8 cellular contexts compared by ENCODE assay signal in the genomic region with DNA sequence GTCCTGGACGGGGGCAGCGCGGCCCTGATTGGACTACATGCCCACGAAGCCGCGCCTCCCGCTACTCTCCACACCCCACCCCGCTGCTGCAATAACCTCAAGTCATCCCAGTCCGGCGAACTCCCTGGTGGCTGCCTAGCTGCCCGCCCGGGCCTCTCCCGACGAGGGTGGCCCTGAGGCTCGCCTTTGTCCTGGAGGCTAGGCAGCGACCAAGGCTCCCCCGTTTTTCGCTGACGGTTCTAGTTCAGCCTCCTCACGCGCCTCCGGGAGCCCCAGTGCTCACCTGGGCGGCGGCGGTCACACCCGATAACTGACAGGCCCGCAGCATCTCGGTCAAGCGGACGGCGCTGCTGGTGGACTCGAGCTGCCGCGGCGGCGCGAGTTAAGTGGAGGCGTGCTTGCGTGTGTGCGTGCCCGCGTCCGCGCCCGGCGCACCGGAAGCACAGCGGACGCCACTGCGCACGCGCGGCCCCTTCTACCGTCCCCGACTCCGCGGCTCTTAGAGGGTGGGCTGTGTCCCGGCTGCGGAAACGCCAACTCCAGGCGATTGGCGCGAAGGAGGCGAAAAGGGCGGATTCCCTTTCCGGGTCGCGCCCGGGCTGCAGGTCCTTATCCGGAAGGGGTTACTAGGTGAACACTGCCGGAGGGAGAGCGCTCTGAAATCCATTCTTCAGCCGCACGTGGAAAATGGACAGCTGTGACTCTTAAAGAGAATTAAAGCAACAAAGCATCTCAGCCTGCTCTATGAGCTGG. TPM values are rescaled to one million over a fixed set of nuclear protein-coding genes. Genes with fewer than 3 reads are reported as not detected.
DNase-seq lines count a peak whose midpoint lies in the region; ATAC-seq and TF ChIP-seq lines count a peak whose summit lies in the region.

A gene (minus strand): TSS at position 408 of the 753 bp plus-strand sequence. CDS start 80 bp downstream, at position 328.

- H3K4me1 ChIP-seq in SK-N-SH (ENCODE audit: control insufficient read depth in 1 of 2, insufficient read depth in 2 of 2, low read depth in 1 of 2, low read length in 1 of 2) (peaks cover 0 to 11% of the 10 kb centered on the region in 2 experiments; a peak in 2 of 4 replicates), testis (peaks cover 20% of the 10 kb centered on the region)

- H3K4me2 ChIP-seq in SK-N-SH: peak within 1 kb of the TSS; percentile 87

- H2AFZ ChIP-seq in SK-N-SH (ENCODE audit: low read depth): peak within 1 kb of the TSS; percentile 72

- H3K27ac Mint-ChIP-seq in HFFc6: peak within 1 kb of the TSS; percentile 98
- peak within 1 kb of the TSS; percentile 98 for H3K27ac Mint-ChIP-seq in activated naive CD4-positive, alpha-beta T cell treated with anti-CD3 and anti-CD28 coated beads, Interleukin-2, amount 50 U/mL, for 24 hours

- peak; percentile 97 for ATAC-seq in omental fat pad (ENCODE audit: low FRiP score)

- CTCF ChIA-PET in SK-N-SH (lab: Yijun Ruan, JAX): interaction anchor here (0.8 to 2.0 kb wide), 3 partner anchors 10 to 116 kb away, joined by 3 to 6 read pairs (median 4); no protein-coding TSS in a partner anchor

- H3K36me3 ChIP-seq in SK-N-SH (replicated peaks in 1 of 2; ENCODE audit: control insufficient read depth in 1 of 2, insufficient read depth in 2 of 2, low read length in 1 of 2) (peaks cover 0 to 16% of the 10 kb centered on the region in 2 experiments), testis (ENCODE audit: low read depth, missing control alignments) (no peaks in the 10 kb centered on the region)

- H3K9me3 ChIP-seq in SK-N-SH (no peaks in the 10 kb centered on the region), testis (no peaks in the 10 kb centered on the region)

- TF ChIP-seq EP300 in SK-N-SH (IDR thresholded peaks at IDR 0.05; ENCODE audit: borderline replicate concordance in 1 of 2, low read depth in 1 of 2, low read length in 1 of 2): no peak

- peaks cover 70% of the 10 kb centered on the region for H3K79me2 ChIP-seq in SK-N-SH (ENCODE audit: insufficient read depth)

- H3K9me3 Mint-ChIP-seq in HFFc6: no peaks in the 10 kb centered on the region
- no peaks in the 10 kb centered on the region for H3K9me3 Mint-ChIP-seq in activated naive CD4-positive, alpha-beta T cell treated with anti-CD3 and anti-CD28 coated beads, Interleukin-2, amount 50 U/mL, for 24 hours

- peaks cover 18% of the 10 kb centered on the region for H3K36me3 Mint-ChIP-seq in HFFc6 (ENCODE audit: low read depth)
- peaks cover 9% of the 10 kb centered on the region for H3K36me3 Mint-ChIP-seq in activated naive CD4-positive, alpha-beta T cell treated with anti-CD3 and anti-CD28 coated beads, Interleukin-2, amount 50 U/mL, for 24 hours

- peak; percentile 77 for DNase-seq in GM04503 (ENCODE audit: low read depth)
- DNase-seq in HFFc6: peak; percentile 92
- peak; percentile 99 for DNase-seq in NB4 (ENCODE audit: low read depth)
- DNase-seq in SK-N-SH: peak; percentile 92
- DNase-seq in glomerular endothelial cell (ENCODE audit: extremely low read depth, low read depth, low spot score): no peak
- peak; percentile 91 for DNase-seq in omental fat pad (ENCODE audit: low spot score)
- DNase-seq in testis: peak; percentile 96

- H3K27ac ChIP-seq in SK-N-SH (ENCODE audit: low read depth in 2 of 2, low read length in 1 of 2) (peak within 1 kb of the TSS; percentile 95 to 98), testis (peak within 1 kb of the TSS; percentile 94 to 96)

- peaks cover 40% of the 10 kb centered on the region for H4K20me1 ChIP-seq in SK-N-SH (ENCODE audit: insufficient read depth)

- WGBS in SK-N-SH (ENCODE audit: low lambda C conversion rate): 2% methylated on average over 27 of the region's 74 CpGs
- WGBS in testis, 2 donors: 1% methylated on average over 11 to 73 of the region's 74 CpGs

- H3K9ac ChIP-seq in SK-N-SH: peak within 1 kb of the TSS; percentile 99

- H3K27me3 ChIP-seq in SK-N-SH (ENCODE audit: insufficient read depth): no peaks in the 10 kb centered on the region
- no peaks in the 10 kb centered on the region for H3K27me3 ChIP-seq in testis

- peaks cover 5% of the 10 kb centered on the region for H3K27me3 Mint-ChIP-seq in HFFc6 (ENCODE audit: insufficient read depth)
- no peaks in the 10 kb centered on the region for H3K27me3 Mint-ChIP-seq in activated naive CD4-positive, alpha-beta T cell treated with anti-CD3 and anti-CD28 coated beads, Interleukin-2, amount 50 U/mL, for 24 hours

- peaks cover 44% of the 10 kb centered on the region for H3K4me1 Mint-ChIP-seq in HFFc6 (ENCODE audit: low read depth)
- peaks cover 54% of the 10 kb centered on the region for H3K4me1 Mint-ChIP-seq in activated naive CD4-positive, alpha-beta T cell treated with anti-CD3 and anti-CD28 coated beads, Interleukin-2, amount 50 U/mL, for 24 hours

- POLR2A ChIA-PET in SK-N-SH (lab: Yijun Ruan, JAX): interaction anchor here (0.6 to 1.8 kb wide), 9 partner anchors 9 to 426 kb away, joined by 3 to 9 read pairs (median 4); a partner anchor contains a TSS

- TF ChIP-seq RAD21 in SK-N-SH (IDR thresholded peaks at IDR 0.05; ENCODE audit: low read length): no peak

- H3K4me3 ChIP-seq in NB4 (ENCODE audit: low read depth, low read length): peak within 1 kb of the TSS; percentile 92
- peak within 1 kb of the TSS; percentile 80 to 98 for H3K4me3 ChIP-seq in SK-N-SH (ENCODE audit: low read depth in 2 of 2, low read length in 1 of 2)
- peak within 1 kb of the TSS; percentile 73 to 96 for H3K4me3 ChIP-seq in testis

- H3K4me3 Mint-ChIP-seq in HFFc6: peak within 1 kb of the TSS; percentile 92
- H3K4me3 Mint-ChIP-seq in activated naive CD4-positive, alpha-beta T cell treated with anti-CD3 and anti-CD28 coated beads, Interleukin-2, amount 50 U/mL, for 24 hours: peak within 1 kb of the TSS; percentile 95

- H3K9me2 ChIP-seq in SK-N-SH: no peaks in the 10 kb centered on the region

- TF ChIP-seq POLR2A in NB4 (IDR thresholded peaks at IDR 0.05; ENCODE audit: extremely low read depth, insufficient read length) (peak; percentile 88), testis (IDR thresholded peaks at IDR 0.05) (no peak)

- intact Hi-C loops in testis (cut with DNase I; ENCODE audit: low total_unique reads): no loop called here

- peaks cover 36% of the 10 kb centered on the region for H3F3A ChIP-seq in SK-N-SH (replicated peaks; ENCODE audit: insufficient read depth)

- no peak for TF ChIP-seq CTCF in HFFc6 (IDR thresholded peaks at IDR 0.05)
- TF ChIP-seq CTCF in NB4 (IDR thresholded peaks at IDR 0.05; ENCODE audit: low read depth, low read length): no peak
- TF ChIP-seq CTCF in SK-N-SH (IDR thresholded peaks at IDR 0.05): no peak
- no peak for TF ChIP-seq CTCF in omental fat pad (IDR thresholded peaks at IDR 0.05)
- TF ChIP-seq CTCF in testis (IDR thresholded peaks at IDR 0.05): no peak

TF ChIP-seq in SK-N-SH, 30 proteins besides CTCF, POLR2A, EP300 and RAD21 (continues in another document):
- TF ChIP-seq, protein P1, sequence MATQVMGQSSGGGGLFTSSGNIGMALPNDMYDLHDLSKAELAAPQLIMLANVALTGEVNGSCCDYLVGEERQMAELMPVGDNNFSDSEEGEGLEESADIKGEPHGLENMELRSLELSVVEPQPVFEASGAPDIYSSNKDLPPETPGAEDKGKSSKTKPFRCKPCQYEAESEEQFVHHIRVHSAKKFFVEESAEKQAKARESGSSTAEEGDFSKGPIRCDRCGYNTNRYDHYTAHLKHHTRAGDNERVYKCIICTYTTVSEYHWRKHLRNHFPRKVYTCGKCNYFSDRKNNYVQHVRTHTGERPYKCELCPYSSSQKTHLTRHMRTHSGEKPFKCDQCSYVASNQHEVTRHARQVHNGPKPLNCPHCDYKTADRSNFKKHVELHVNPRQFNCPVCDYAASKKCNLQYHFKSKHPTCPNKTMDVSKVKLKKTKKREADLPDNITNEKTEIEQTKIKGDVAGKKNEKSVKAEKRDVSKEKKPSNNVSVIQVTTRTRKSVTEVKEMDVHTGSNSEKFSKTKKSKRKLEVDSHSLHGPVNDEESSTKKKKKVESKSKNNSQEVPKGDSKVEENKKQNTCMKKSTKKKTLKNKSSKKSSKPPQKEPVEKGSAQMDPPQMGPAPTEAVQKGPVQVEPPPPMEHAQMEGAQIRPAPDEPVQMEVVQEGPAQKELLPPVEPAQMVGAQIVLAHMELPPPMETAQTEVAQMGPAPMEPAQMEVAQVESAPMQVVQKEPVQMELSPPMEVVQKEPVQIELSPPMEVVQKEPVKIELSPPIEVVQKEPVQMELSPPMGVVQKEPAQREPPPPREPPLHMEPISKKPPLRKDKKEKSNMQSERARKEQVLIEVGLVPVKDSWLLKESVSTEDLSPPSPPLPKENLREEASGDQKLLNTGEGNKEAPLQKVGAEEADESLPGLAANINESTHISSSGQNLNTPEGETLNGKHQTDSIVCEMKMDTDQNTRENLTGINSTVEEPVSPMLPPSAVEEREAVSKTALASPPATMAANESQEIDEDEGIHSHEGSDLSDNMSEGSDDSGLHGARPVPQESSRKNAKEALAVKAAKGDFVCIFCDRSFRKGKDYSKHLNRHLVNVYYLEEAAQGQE (IDR thresholded peaks at IDR 0.05; ENCODE audit: low read depth, low read length): 0 out of 2 replicates have a peak, but pooled peaks have one; percentile 21
- peak; percentile 84 for TF ChIP-seq CHD2 (IDR thresholded peaks at IDR 0.05; ENCODE audit: low read length, partially characterized antibody)
- 0 out of 2 replicates have a peak, but pooled peaks have one; percentile 5 for TF ChIP-seq SIN3A (IDR thresholded peaks at IDR 0.05; ENCODE audit: borderline replicate concordance, low read depth, low read length)
- peak; percentile 70 for TF ChIP-seq TAF1 (IDR thresholded peaks at IDR 0.05; ENCODE audit: borderline replicate concordance, low read depth, low read length)
- 0 out of 2 replicates have a peak, but pooled peaks have one; percentile 14 for TF ChIP-seq YY1 (IDR thresholded peaks at IDR 0.05; ENCODE audit: low read depth)
- peak; percentile 92; the same call in 1 of the 2 replicates for TF ChIP-seq MXI1 (IDR thresholded peaks at IDR 0.05; ENCODE audit: low read depth, low read length)
- TF ChIP-seq RCOR1 (IDR thresholded peaks at IDR 0.05; ENCODE audit: low read length): no peak
- TF ChIP-seq NFIC (IDR thresholded peaks at IDR 0.05; ENCODE audit: borderline replicate concordance): no peak
- peak; percentile 90 for TF ChIP-seq RFX5 (IDR thresholded peaks at IDR 0.05; ENCODE audit: low read length)

RNA-seq across cellular contexts. Expression of the gene that starts here (rescaled TPM):
- 10 to 100 TPM; 83.0 to 93.4 (median 87.6) TPM for total RNA-seq in HFFc6 (2021; fragmentation: NEBNext Ultra II Directional; extraction: Animal tissue kit (Norgen Biotek cat#: 25700))
- 36.3 and 48.5 TPM in 2 replicates for polyA plus RNA-seq in SK-N-SH (2012; rRNA removed)
- polyA plus RNA-seq in SK-N-SH (2012; cell fraction: cytosol; rRNA removed): 48.3 and 51.1 TPM in 2 replicates
- 30.2 and 52.0 TPM in 2 replicates for polyA plus RNA-seq in SK-N-SH (2012; cell fraction: nucleus; rRNA removed)
- total RNA-seq in glomerular endothelial cell: 72.7 and 85.3 TPM in 2 replicates
- 10 to 100 TPM; 52.2 to 64.7 (median 58.7) TPM for total RNA-seq in omental fat pad
- 10 to 100 TPM; 80.6 to 87.6 TPM for total RNA-seq in testis
- 99.8 TPM for polyA plus RNA-seq in testis (ENCODE audit: insufficient read depth, low read depth, low replicate concordance)
